23 cellular contexts compared by ENCODE assay signal in the genomic region with DNA sequence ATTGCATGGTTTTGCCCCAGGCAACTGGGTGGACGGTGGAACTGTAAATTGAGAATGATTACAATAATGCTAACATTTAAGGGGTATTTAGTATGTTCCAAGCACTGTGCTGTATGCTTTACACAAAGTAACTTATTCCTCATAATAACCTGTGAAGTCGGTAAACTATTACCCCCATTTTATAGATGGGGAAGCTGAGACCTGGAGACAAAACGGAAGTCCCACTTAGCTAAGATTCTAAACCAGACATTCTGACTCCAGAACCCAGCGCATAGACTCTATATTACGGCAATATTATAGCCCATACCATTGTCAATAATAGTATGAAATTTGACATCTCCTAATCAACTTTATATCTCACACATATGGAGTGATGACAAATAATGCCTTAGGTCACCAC.
"Had no signal": no experiment of that assay in that cellular context is flagged by ENCODE, and none has a peak within 500 bp of the region (broad histone marks: within the 10 kb centered on the region; RNA-seq: fewer than 3 reads in every experiment).

No MANE protein-coding gene starts in this region.

- H3K27me3 ChIP-seq: MG63 had no signal

- ATAC-seq: Panc1 had no signal

- FAIRE-seq: HTR-8/SVneo had no signal

- H3K4me3 ChIP-seq: MG63 had no signal

- H3K9me3 ChIP-seq: MG63, SK-N-SH had no signal

- H3K27ac ChIP-seq: HL-60, RWPE1 had no signal

- DNase-seq: Karpas-422, KG1, MG63, NCI-H1092, NCI-H1105 treated with DMSO at 0.1 percent for 48 hours, NCI-H1417 treated with DMSO at 0.1 percent for 48 hours, NCI-H187, NCI-H2029, NCI-H2081 treated with DMSO at 0.1 percent for 48 hours, NCI-H2171, NCI-H226, NCI-H446, NCI-H510A, NCI-H524 treated with DMSO at 0.1 percent for 48 hours, NCI-H69, NCI-H774, SHP77, SW 1271 had no signal

- H3K9ac ChIP-seq: SK-N-SH had no signal

- H3K4me2 ChIP-seq: SK-N-SH had no signal
